Comparison of ENCODE assay signal across 1 cellular context in the genomic region with DNA sequence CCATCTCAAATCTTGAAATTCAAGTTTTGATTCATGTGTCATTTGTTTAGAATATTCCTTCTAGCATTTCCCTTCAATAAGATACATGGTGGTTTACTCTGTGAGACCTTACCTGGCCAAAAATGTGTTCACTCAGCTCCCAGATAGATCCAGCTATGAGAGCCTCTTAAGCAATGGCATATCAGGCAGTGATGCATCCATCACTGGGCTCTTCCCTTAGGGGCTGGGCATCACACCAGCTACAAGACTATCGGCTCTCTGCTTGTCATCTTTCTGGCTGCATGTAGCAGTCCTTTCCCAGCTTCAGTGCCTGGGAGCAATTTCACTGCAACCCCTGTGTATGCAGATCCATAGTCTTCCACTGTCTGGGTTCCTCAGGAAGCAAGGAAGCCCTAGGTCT.
TF ChIP-seq lines count a peak whose summit lies in the region.

No MANE protein-coding gene starts in this region.

TF ChIP-seq in GM12878, 131 proteins besides CTCF, POLR2A, EP300 and RAD21 (continued from another document):
- TF ChIP-seq HDGF (IDR thresholded peaks at IDR 0.05): no peak
- no peak for TF ChIP-seq SMAD5 (IDR thresholded peaks at IDR 0.05; ENCODE audit: low read depth)
- TF ChIP-seq STAT1 (conservative IDR thresholded peaks at IDR 0.05): no peak
- TF ChIP-seq, protein P1, sequence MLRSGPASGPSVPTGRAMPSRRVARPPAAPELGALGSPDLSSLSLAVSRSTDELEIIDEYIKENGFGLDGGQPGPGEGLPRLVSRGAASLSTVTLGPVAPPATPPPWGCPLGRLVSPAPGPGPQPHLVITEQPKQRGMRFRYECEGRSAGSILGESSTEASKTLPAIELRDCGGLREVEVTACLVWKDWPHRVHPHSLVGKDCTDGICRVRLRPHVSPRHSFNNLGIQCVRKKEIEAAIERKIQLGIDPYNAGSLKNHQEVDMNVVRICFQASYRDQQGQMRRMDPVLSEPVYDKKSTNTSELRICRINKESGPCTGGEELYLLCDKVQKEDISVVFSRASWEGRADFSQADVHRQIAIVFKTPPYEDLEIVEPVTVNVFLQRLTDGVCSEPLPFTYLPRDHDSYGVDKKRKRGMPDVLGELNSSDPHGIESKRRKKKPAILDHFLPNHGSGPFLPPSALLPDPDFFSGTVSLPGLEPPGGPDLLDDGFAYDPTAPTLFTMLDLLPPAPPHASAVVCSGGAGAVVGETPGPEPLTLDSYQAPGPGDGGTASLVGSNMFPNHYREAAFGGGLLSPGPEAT (IDR thresholded peaks at IDR 0.05; ENCODE audit: low read depth): no peak
- TF ChIP-seq, protein P2, sequence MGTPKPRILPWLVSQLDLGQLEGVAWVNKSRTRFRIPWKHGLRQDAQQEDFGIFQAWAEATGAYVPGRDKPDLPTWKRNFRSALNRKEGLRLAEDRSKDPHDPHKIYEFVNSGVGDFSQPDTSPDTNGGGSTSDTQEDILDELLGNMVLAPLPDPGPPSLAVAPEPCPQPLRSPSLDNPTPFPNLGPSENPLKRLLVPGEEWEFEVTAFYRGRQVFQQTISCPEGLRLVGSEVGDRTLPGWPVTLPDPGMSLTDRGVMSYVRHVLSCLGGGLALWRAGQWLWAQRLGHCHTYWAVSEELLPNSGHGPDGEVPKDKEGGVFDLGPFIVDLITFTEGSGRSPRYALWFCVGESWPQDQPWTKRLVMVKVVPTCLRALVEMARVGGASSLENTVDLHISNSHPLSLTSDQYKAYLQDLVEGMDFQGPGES (IDR thresholded peaks at IDR 0.05): no peak
- TF ChIP-seq, protein P3, sequence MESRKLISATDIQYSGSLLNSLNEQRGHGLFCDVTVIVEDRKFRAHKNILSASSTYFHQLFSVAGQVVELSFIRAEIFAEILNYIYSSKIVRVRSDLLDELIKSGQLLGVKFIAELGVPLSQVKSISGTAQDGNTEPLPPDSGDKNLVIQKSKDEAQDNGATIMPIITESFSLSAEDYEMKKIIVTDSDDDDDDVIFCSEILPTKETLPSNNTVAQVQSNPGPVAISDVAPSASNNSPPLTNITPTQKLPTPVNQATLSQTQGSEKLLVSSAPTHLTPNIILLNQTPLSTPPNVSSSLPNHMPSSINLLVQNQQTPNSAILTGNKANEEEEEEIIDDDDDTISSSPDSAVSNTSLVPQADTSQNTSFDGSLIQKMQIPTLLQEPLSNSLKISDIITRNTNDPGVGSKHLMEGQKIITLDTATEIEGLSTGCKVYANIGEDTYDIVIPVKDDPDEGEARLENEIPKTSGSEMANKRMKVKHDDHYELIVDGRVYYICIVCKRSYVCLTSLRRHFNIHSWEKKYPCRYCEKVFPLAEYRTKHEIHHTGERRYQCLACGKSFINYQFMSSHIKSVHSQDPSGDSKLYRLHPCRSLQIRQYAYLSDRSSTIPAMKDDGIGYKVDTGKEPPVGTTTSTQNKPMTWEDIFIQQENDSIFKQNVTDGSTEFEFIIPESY (IDR thresholded peaks at IDR 0.05): no peak
- no peak for TF ChIP-seq NFYA (IDR thresholded peaks at IDR 0.05; ENCODE audit: borderline replicate concordance, low read depth, low read length)
- no peak for TF ChIP-seq NRF1 (conservative IDR thresholded peaks at IDR 0.05; ENCODE audit: low read depth, low read length)
- TF ChIP-seq, protein P4, sequence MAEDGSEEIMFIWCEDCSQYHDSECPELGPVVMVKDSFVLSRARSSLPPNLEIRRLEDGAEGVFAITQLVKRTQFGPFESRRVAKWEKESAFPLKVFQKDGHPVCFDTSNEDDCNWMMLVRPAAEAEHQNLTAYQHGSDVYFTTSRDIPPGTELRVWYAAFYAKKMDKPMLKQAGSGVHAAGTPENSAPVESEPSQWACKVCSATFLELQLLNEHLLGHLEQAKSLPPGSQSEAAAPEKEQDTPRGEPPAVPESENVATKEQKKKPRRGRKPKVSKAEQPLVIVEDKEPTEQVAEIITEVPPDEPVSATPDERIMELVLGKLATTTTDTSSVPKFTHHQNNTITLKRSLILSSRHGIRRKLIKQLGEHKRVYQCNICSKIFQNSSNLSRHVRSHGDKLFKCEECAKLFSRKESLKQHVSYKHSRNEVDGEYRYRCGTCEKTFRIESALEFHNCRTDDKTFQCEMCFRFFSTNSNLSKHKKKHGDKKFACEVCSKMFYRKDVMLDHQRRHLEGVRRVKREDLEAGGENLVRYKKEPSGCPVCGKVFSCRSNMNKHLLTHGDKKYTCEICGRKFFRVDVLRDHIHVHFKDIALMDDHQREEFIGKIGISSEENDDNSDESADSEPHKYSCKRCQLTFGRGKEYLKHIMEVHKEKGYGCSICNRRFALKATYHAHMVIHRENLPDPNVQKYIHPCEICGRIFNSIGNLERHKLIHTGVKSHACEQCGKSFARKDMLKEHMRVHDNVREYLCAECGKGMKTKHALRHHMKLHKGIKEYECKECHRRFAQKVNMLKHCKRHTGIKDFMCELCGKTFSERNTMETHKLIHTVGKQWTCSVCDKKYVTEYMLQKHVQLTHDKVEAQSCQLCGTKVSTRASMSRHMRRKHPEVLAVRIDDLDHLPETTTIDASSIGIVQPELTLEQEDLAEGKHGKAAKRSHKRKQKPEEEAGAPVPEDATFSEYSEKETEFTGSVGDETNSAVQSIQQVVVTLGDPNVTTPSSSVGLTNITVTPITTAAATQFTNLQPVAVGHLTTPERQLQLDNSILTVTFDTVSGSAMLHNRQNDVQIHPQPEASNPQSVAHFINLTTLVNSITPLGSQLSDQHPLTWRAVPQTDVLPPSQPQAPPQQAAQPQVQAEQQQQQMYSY (CRISPR knock-in tag; IDR thresholded peaks at IDR 0.05): no peak
- TF ChIP-seq SMARCA5 (IDR thresholded peaks at IDR 0.05): no peak
TF ChIP-seq in GM12878: peak in this region for 0.
